Comparison of ENCODE assay signal across 8 cellular contexts in genomic region chr22:30308518-30309230, GRCh38. TPM values are rescaled to one million over a fixed set of nuclear protein-coding genes. Genes with fewer than 3 reads are reported as not detected.
A peak's percentile ranks its signal among the peaks of the same experiment; 100 is the strongest.
DNase-seq lines count a peak whose midpoint lies in the region; ATAC-seq lines count a peak whose summit lies in the region.

No MANE protein-coding gene starts in this region.

- peak overlapping the region; percentile 30 for H3K4me3 Mint-ChIP-seq in activated T-helper 2 cell treated with anti-CD3 and anti-CD28 coated beads, Interferon-gamma antibody, Interleukin-2, Interleukin-4, amounts not matched to agents 10 μg/mL and 5 μg/mL and 100 μg/mL, durations not matched to agents 14 hours and 24 hours and 36 hours (ENCODE audit: low read depth)
- H3K4me3 Mint-ChIP-seq in natural killer cell treated with Interleukin-12 subunit alpha and Interleukin-12 subunit beta and Interleukin-15 and Interleukin-18, amount 100 ng/mL, for 72 hours = peak overlapping the region; percentile 17

- H3K9me3 Mint-ChIP-seq in activated T-helper 2 cell treated with anti-CD3 and anti-CD28 coated beads, Interferon-gamma antibody, Interleukin-2, Interleukin-4, amounts not matched to agents 10 μg/mL and 5 μg/mL and 100 μg/mL, durations not matched to agents 14 hours and 24 hours and 36 hours = no peaks in the 10 kb centered on the region
- H3K9me3 Mint-ChIP-seq in natural killer cell treated with Interleukin-12 subunit alpha and Interleukin-12 subunit beta and Interleukin-15 and Interleukin-18, amount 100 ng/mL, for 72 hours = no peaks in the 10 kb centered on the region

- H3K27me3 Mint-ChIP-seq in activated T-helper 2 cell treated with anti-CD3 and anti-CD28 coated beads, Interferon-gamma antibody, Interleukin-2, Interleukin-4, amounts not matched to agents 10 μg/mL and 5 μg/mL and 100 μg/mL, durations not matched to agents 14 hours and 24 hours and 36 hours (ENCODE audit: low read depth) = no peaks in the 10 kb centered on the region
- H3K27me3 Mint-ChIP-seq in natural killer cell treated with Interleukin-12 subunit alpha and Interleukin-12 subunit beta and Interleukin-15 and Interleukin-18, amount 100 ng/mL, for 72 hours = no peaks in the 10 kb centered on the region

- peaks cover 92% of the 10 kb centered on the region for H3K4me1 Mint-ChIP-seq in activated T-helper 2 cell treated with anti-CD3 and anti-CD28 coated beads, Interferon-gamma antibody, Interleukin-2, Interleukin-4, amounts not matched to agents 10 μg/mL and 5 μg/mL and 100 μg/mL, durations not matched to agents 14 hours and 24 hours and 36 hours (ENCODE audit: low read depth)
- H3K4me1 Mint-ChIP-seq in natural killer cell treated with Interleukin-12 subunit alpha and Interleukin-12 subunit beta and Interleukin-15 and Interleukin-18, amount 100 ng/mL, for 72 hours (ENCODE audit: low read depth in 2 of 2) = peaks cover 79 to 80% of the 10 kb centered on the region in 2 donors

- H3K27ac Mint-ChIP-seq in activated T-helper 2 cell treated with anti-CD3 and anti-CD28 coated beads, Interferon-gamma antibody, Interleukin-2, Interleukin-4, amounts not matched to agents 10 μg/mL and 5 μg/mL and 100 μg/mL, durations not matched to agents 14 hours and 24 hours and 36 hours = peak overlapping the region; percentile 80
- H3K27ac Mint-ChIP-seq in natural killer cell treated with Interleukin-12 subunit alpha and Interleukin-12 subunit beta and Interleukin-15 and Interleukin-18, amount 100 ng/mL, for 72 hours = peak overlapping the region; percentile 91 to 97

- peak; percentile 35 for DNase-seq in GM03348 (ENCODE audit: low spot score)
- no peak for DNase-seq in activated T-helper 2 cell treated with anti-CD3 and anti-CD28 coated beads, Interferon-gamma antibody, Interleukin-2, Interleukin-4, amounts not matched to agents 10 μg/mL and 5 μg/mL and 100 μg/mL, durations not matched to agents 14 hours and 24 hours and 36 hours (ENCODE audit: low spot score)
- no peak for DNase-seq in natural killer cell treated with Interleukin-12 subunit alpha and Interleukin-12 subunit beta and Interleukin-15 and Interleukin-18, amount 100 ng/mL, for 72 hours (ENCODE audit: low spot score)
- no peak for DNase-seq in cerebellum (ENCODE audit: low spot score)
- no peak for DNase-seq in EL

- ATAC-seq in HG02642 (IDR thresholded peaks at IDR 0.05; ENCODE audit: poor library complexity, unreplicated experiment) (peak; percentile 46), HG03139 (IDR thresholded peaks at IDR 0.05; ENCODE audit: unreplicated experiment) (no peak), GM19035 (IDR thresholded peaks at IDR 0.05; ENCODE audit: unreplicated experiment) (no peak)
- ATAC-seq in natural killer cell treated with Interleukin-12 subunit alpha and Interleukin-12 subunit beta and Interleukin-15 and Interleukin-18, amount 100 ng/mL, for 72 hours = no peak

- intact Hi-C loops in activated T-helper 2 cell treated with anti-CD3 and anti-CD28 coated beads, Interferon-gamma antibody, Interleukin-2, Interleukin-4, amounts not matched to agents 10 μg/mL and 5 μg/mL and 100 μg/mL, durations not matched to agents 14 hours and 24 hours and 36 hours (cut with micrococcal nuclease) = loop anchor here (5.0 kb wide), 2 partner anchors 49 to 114 kb away; partner anchors contain the start of genes CCDC157 and SF3A1

- peaks cover 31% of the 10 kb centered on the region for H3K36me3 Mint-ChIP-seq in activated T-helper 2 cell treated with anti-CD3 and anti-CD28 coated beads, Interferon-gamma antibody, Interleukin-2, Interleukin-4, amounts not matched to agents 10 μg/mL and 5 μg/mL and 100 μg/mL, durations not matched to agents 14 hours and 24 hours and 36 hours (ENCODE audit: low read depth)
- no peaks in the 10 kb centered on the region for H3K36me3 Mint-ChIP-seq in natural killer cell treated with Interleukin-12 subunit alpha and Interleukin-12 subunit beta and Interleukin-15 and Interleukin-18, amount 100 ng/mL, for 72 hours

RNA-seq across cellular contexts. Expression of gene TBC1D10A, which starts 18.1 kb away (rescaled TPM):
- total RNA-seq in activated T-helper 2 cell treated with anti-CD3 and anti-CD28 coated beads, Interferon-gamma antibody, Interleukin-2, Interleukin-4, amounts not matched to agents 10 μg/mL and 5 μg/mL and 100 μg/mL, durations not matched to agents 14 hours and 24 hours and 36 hours = 26.8 and 29.4 TPM in 2 replicates
- 10 to 100 TPM; 13.9 to 28.3 TPM for total RNA-seq in natural killer cell treated with Interleukin-12 subunit alpha and Interleukin-12 subunit beta and Interleukin-15 and Interleukin-18, amount 100 ng/mL, for 72 hours
- 6.4 TPM for total RNA-seq in cerebellum

RNA-seq across cellular contexts. Expression of gene CASTOR1, which starts 19.4 kb away (rescaled TPM):
- 11.1 TPM in 2 replicates for total RNA-seq in activated T-helper 2 cell treated with anti-CD3 and anti-CD28 coated beads, Interferon-gamma antibody, Interleukin-2, Interleukin-4, amounts not matched to agents 10 μg/mL and 5 μg/mL and 100 μg/mL, durations not matched to agents 14 hours and 24 hours and 36 hours
- 1 to 10 TPM; 4.0 to 4.4 TPM for total RNA-seq in natural killer cell treated with Interleukin-12 subunit alpha and Interleukin-12 subunit beta and Interleukin-15 and Interleukin-18, amount 100 ng/mL, for 72 hours
- total RNA-seq in cerebellum = 4.9 TPM

RNA-seq across cellular contexts. Expression of gene OSM, which starts 42.0 kb away (rescaled TPM):
- total RNA-seq in activated T-helper 2 cell treated with anti-CD3 and anti-CD28 coated beads, Interferon-gamma antibody, Interleukin-2, Interleukin-4, amounts not matched to agents 10 μg/mL and 5 μg/mL and 100 μg/mL, durations not matched to agents 14 hours and 24 hours and 36 hours = 148 and 152 TPM in 2 replicates
- 10 to 100 TPM; 15.5 to 38.7 TPM for total RNA-seq in natural killer cell treated with Interleukin-12 subunit alpha and Interleukin-12 subunit beta and Interleukin-15 and Interleukin-18, amount 100 ng/mL, for 72 hours
- total RNA-seq in cerebellum = 0.27 TPM

RNA-seq across cellular contexts. Expression of gene SF3A1, which starts 48.0 kb away (rescaled TPM):
- 287 and 325 TPM in 2 replicates for total RNA-seq in activated T-helper 2 cell treated with anti-CD3 and anti-CD28 coated beads, Interferon-gamma antibody, Interleukin-2, Interleukin-4, amounts not matched to agents 10 μg/mL and 5 μg/mL and 100 μg/mL, durations not matched to agents 14 hours and 24 hours and 36 hours
- 100 to 1,000 TPM; 225 to 301 TPM for total RNA-seq in natural killer cell treated with Interleukin-12 subunit alpha and Interleukin-12 subunit beta and Interleukin-15 and Interleukin-18, amount 100 ng/mL, for 72 hours
- 33.7 TPM for total RNA-seq in cerebellum

RNA-seq across cellular contexts. Expression of gene CCDC157, which starts 48.1 kb away (rescaled TPM):
- total RNA-seq in activated T-helper 2 cell treated with anti-CD3 and anti-CD28 coated beads, Interferon-gamma antibody, Interleukin-2, Interleukin-4, amounts not matched to agents 10 μg/mL and 5 μg/mL and 100 μg/mL, durations not matched to agents 14 hours and 24 hours and 36 hours = 3.2 and 4.3 TPM in 2 replicates
- total RNA-seq in natural killer cell treated with Interleukin-12 subunit alpha and Interleukin-12 subunit beta and Interleukin-15 and Interleukin-18, amount 100 ng/mL, for 72 hours = 1 to 10 TPM; 3.3 to 6.8 TPM
- 5.2 TPM for total RNA-seq in cerebellum

Comparison
In these comparisons a context has a peak if more than half of its experiments do, and no peak if none do; other contexts are left out.
1. RNA of gene OSM, which starts 42.0 kb away (total RNA-seq): 148 to 152 TPM in activated T-helper 2 cell treated with anti-CD3 and anti-CD28 coated beads, Interferon-gamma antibody, Interleukin-2, Interleukin-4, amounts not matched to agents 10 μg/mL and 5 μg/mL and 100 μg/mL, durations not matched to agents 14 hours and 24 hours and 36 hours and 15.5 to 38.7 TPM in natural killer cell treated with Interleukin-12 subunit alpha and Interleukin-12 subunit beta and Interleukin-15 and Interleukin-18, amount 100 ng/mL, for 72 hours; 0.27 TPM in cerebellum (single experiment); every median in the first group is over 10 times any median in the second.